In the genomic region with DNA sequence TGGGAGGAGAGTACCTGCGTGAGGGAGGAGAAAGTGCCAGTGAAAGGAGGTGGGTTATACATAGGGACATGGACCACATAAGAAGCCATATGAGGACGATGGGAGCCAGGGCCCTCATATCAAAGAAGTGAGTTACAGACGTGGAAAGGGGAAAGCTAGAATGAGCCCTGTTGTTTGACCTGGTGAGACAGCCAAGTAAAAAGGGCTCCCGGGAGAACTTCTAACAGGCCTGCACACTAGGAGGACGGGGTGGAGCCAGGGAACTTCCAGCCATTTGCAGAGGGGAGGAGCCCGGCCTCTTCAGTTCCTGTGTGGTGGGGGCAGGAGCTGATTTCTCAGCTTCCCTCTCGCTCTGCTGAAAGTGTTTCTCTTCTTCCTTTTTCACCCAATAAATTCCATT, we compare ENCODE assay signal across 13 cellular contexts.
DNase-seq lines count a peak whose midpoint lies in the region; ATAC-seq, FAIRE-seq and TF ChIP-seq lines count a peak whose summit lies in the region.
"Had no signal": no experiment of that assay in that cellular context is flagged by ENCODE, and none has a peak within 500 bp of the region (broad histone marks: within the 10 kb centered on the region; RNA-seq: fewer than 3 reads in every experiment).

No MANE protein-coding gene starts in this region.

- H3K4me2 ChIP-seq in IMR-90 (ENCODE audit: low read depth, low read length) (no peak overlapping the region), HepG2 (ENCODE audit: low read depth, low read length) (no peak overlapping the region)

- in situ Hi-C loops in IMR-90 (cut with MboI; ENCODE audit: low sequenced_read_pairs): no loop called here
- in situ Hi-C loops in HepG2 (cut with HindIII; ENCODE audit: extremely low pct_ligation_motif_present, low pct_unique_long_range_greater_than_20kb): no loop called here

- H2AK9ac ChIP-seq in IMR-90 (replicated peaks; ENCODE audit: low read depth, low read length, poor library complexity): no peak overlapping the region

- H3K36me3 ChIP-seq in IMR-90 (ENCODE audit: control insufficient read depth, insufficient read depth, low read length): no peaks in the 10 kb centered on the region
- H3K36me3 ChIP-seq in HepG2 (replicated peaks in 1 of 2; ENCODE audit: control insufficient read depth in 1 of 2, insufficient read depth in 2 of 2, low read length in 2 of 2): no peaks in the 10 kb centered on the region
- H3K36me3 ChIP-seq: thoracic aorta had no signal

- TF ChIP-seq EP300 in HepG2 (IDR thresholded peaks at IDR 0.05; ENCODE audit: low read depth in 2 of 2, low read length in 2 of 2) (no peak), HepG2 (CRISPR knock-in tag; IDR thresholded peaks at IDR 0.05; ENCODE audit: borderline replicate concordance) (no peak)

- H2BK5ac ChIP-seq in IMR-90 (ENCODE audit: low read depth, low read length, poor library complexity, severe bottlenecking): peak overlapping the region; percentile 28

- no peak for FAIRE-seq in HepG2 (lab: Jason Lieb, UNC)
- FAIRE-seq: G401.6, GM19239 had no signal

- peak; percentile 4 for DNase-seq in GM12864 (ENCODE audit: low read depth)
- peak; percentile 20 for DNase-seq in IMR-90
- peak; percentile 44 for DNase-seq in WTC11 (ENCODE audit: low spot score)
- DNase-seq in HepG2 (ENCODE audit: low spot score): no peak
- DNase-seq in SHP77 (lab: John Stamatoyannopoulos, UW): no peak
- no peak for DNase-seq in superior temporal gyrus (ENCODE audit: extremely low spot score)
- DNase-seq: central memory CD4-positive, alpha-beta T cell; Kasumi-1 had no signal

- H4K20me1 ChIP-seq in IMR-90 (ENCODE audit: insufficient read depth, low read length) (no peaks in the 10 kb centered on the region), HepG2 (ENCODE audit: insufficient read depth, low read length) (peaks cover 2% of the 10 kb centered on the region; the same call in 1 of the 2 replicates)

- no peaks in the 10 kb centered on the region; the same call in 1 of the 2 replicates for H3K27me3 Mint-ChIP-seq in WTC11 (ENCODE audit: low read depth)

- no peak overlapping the region for H3K4me3 Mint-ChIP-seq in WTC11

- H3K4me1 Mint-ChIP-seq in WTC11: peaks cover 28% of the 10 kb centered on the region

- H4K8ac ChIP-seq in IMR-90 (ENCODE audit: low read depth in 2 of 2, low read length in 2 of 2): peak overlapping the region; percentile 17 to 85; a peak in 3 of 4 replicates

- no peak for TF ChIP-seq CTCF in GM12864 (IDR thresholded peaks at IDR 0.05; ENCODE audit: low read depth, low read length, missing control alignments)
- TF ChIP-seq CTCF in IMR-90 (conservative IDR thresholded peaks at IDR 0.05; ENCODE audit: low read depth, low read length): no peak
- TF ChIP-seq CTCF in WTC11 (IDR thresholded peaks at IDR 0.05): no peak
- TF ChIP-seq CTCF in HepG2 (CRISPR knock-in tag; IDR thresholded peaks at IDR 0.05): no peak

- CTCF ChIA-PET in IMR-90 (lab: Yijun Ruan, JAX): no interaction called here
- CTCF ChIA-PET in WTC11 (lab: Charles Lee): interaction anchor here (0.6 to 3.3 kb wide), 11 partner anchors 8 to 429 kb away, joined by 3 to 17 read pairs (median 5); partner anchors contain the start of gene KCNF1
- CTCF ChIA-PET in HepG2 (lab: Yijun Ruan, JAX; ENCODE audit: low intra/inter-chr PET ratio, low total read pairs): no interaction called here

- no peaks in the 10 kb centered on the region for H3K9me3 ChIP-seq in IMR-90 (ENCODE audit: control insufficient read depth, insufficient read depth, low read length)
- H3K9me3 ChIP-seq in HepG2 (ENCODE audit: low read length): no peaks in the 10 kb centered on the region
- H3K9me3 ChIP-seq: thoracic aorta had no signal

- peaks cover 15% of the 10 kb centered on the region for H3K9me1 ChIP-seq in IMR-90 (ENCODE audit: insufficient read depth, low read length)

- H3K4me3 ChIP-seq in GM12864 (ENCODE audit: low read depth, low read length) (no peak overlapping the region), IMR-90 (ENCODE audit: insufficient read depth, low read depth, low read length) (no peak overlapping the region), HepG2 (replicated peaks in 1 of 3; ENCODE audit: insufficient read depth in 1 of 3, low read depth in 2 of 3, low read length in 3 of 3) (no peak overlapping the region)
- H3K4me3 ChIP-seq: thoracic aorta had no signal

- H3K27me3 ChIP-seq in IMR-90 (ENCODE audit: control insufficient read depth, insufficient read depth, low read length) (no peaks in the 10 kb centered on the region), HepG2 (ENCODE audit: control insufficient read depth in 1 of 2, insufficient read depth in 2 of 2, low read length in 2 of 2) (peaks cover 17 to 81% of the 10 kb centered on the region in 2 experiments; a peak in 4 of 5 replicates)

- no peak overlapping the region for H3K23ac ChIP-seq in IMR-90 (ENCODE audit: low read depth, low read length)

- H4K91ac ChIP-seq in IMR-90 (ENCODE audit: insufficient read depth, low read depth, low read length): peak overlapping the region; percentile 4; the same call in 1 of the 2 replicates

- ATAC-seq in IMR-90 (ENCODE audit: low read depth) (peak; percentile 36; the same call in 1 of the 2 replicates), WTC11 (peak; percentile 64), HepG2 (peak; percentile 48), GM19324 (IDR thresholded peaks at IDR 0.05; ENCODE audit: low FRiP score, unreplicated experiment) (no peak)
- ATAC-seq: Panc1 had no signal

- peak overlapping the region; percentile 89 for H2AFZ ChIP-seq in IMR-90 (replicated peaks; ENCODE audit: low read length, poor library complexity)
- no peak overlapping the region for H2AFZ ChIP-seq in HepG2 (ENCODE audit: low read length)

- H3K36me3 Mint-ChIP-seq in WTC11: no peaks in the 10 kb centered on the region

- WGBS in IMR-90 (ENCODE audit: extremely low coverage in 2 of 2, insufficient read length in 1 of 2), 2 experiments: no CpG with 5 or more reads among the region's 7 CpGs
- WGBS in HepG2 (ENCODE audit: low lambda C conversion rate): 10% methylated on average over 7 of the region's 7 CpGs

- TF ChIP-seq POLR2A in IMR-90 (IDR thresholded peaks at IDR 0.05; ENCODE audit: low read depth, low read length): no peak
- TF ChIP-seq POLR2A in HepG2 (IDR thresholded peaks at IDR 0.05; ENCODE audit: insufficient read depth in 1 of 2, low read depth in 2 of 2, low read length in 2 of 2): no peak

- H3K9ac ChIP-seq in IMR-90 (ENCODE audit: low read depth, low read length): no peak overlapping the region
- H3K9ac ChIP-seq in HepG2 (ENCODE audit: insufficient read depth, low read depth, low read length): no peak overlapping the region

- peak overlapping the region; percentile 76 for H4K5ac ChIP-seq in IMR-90 (ENCODE audit: low read depth, low read length)

- BruUV-seq in IMR-90 (replicated peaks; lab: Mats Ljungman, UMichigan) (no TSS peak), HepG2 (replicated peaks; lab: Mats Ljungman, UMichigan) (no TSS peak)

- H2BK120ac ChIP-seq in IMR-90 (ENCODE audit: low read depth, low read length): peak overlapping the region; percentile 80

- intact Hi-C loops in IMR-90 (cut with micrococcal nuclease) (no loop called here), HepG2 (cut with micrococcal nuclease; ENCODE audit: unreplicated experiment) (no loop called here)

- no peak overlapping the region for H3K27ac ChIP-seq in IMR-90 (ENCODE audit: insufficient read depth, low read length)
- no peak overlapping the region for H3K27ac ChIP-seq in HepG2 (ENCODE audit: extremely low read length, insufficient read depth, low read length)
- H3K27ac ChIP-seq: thoracic aorta had no signal

- peak overlapping the region; percentile 58 for H2BK20ac ChIP-seq in IMR-90 (ENCODE audit: low read depth, low read length)

- H3K4me1 ChIP-seq in IMR-90 (ENCODE audit: control insufficient read depth, insufficient read depth, low read length) (peaks cover 12% of the 10 kb centered on the region), HepG2 (ENCODE audit: insufficient read depth, low read length) (no peaks in the 10 kb centered on the region)

- H3K27ac Mint-ChIP-seq in WTC11: no peak overlapping the region

- 0 out of 2 replicates have a peak overlapping the region, but pooled peaks have one; percentile 54 for H3K18ac ChIP-seq in IMR-90 (ENCODE audit: low read depth, low read length)

- dilution Hi-C loops in IMR-90 (cut with HindIII; ENCODE audit: low sequenced_read_pairs, unreplicated experiment): no loop called here

- peak overlapping the region; percentile 77; the same call in 1 of the 2 replicates for H2AK5ac ChIP-seq in IMR-90 (ENCODE audit: low read depth, low read length)

- POLR2A ChIA-PET in IMR-90 (lab: Charles Lee; ENCODE audit: unreplicated experiment) (interaction anchor here (0.7 kb wide), 1 partner anchor 15 kb away, joined by 12 read pairs; no protein-coding TSS in a partner anchor), WTC11 (lab: Charles Lee) (no interaction called here), HepG2 (lab: Yijun Ruan, JAX) (no interaction called here)

- no peak for TF ChIP-seq RAD21 in IMR-90 (IDR thresholded peaks at IDR 0.05; ENCODE audit: low read length)
- no peak for TF ChIP-seq RAD21 in HepG2 (CRISPR knock-in tag; IDR thresholded peaks at IDR 0.05)

- peak overlapping the region; percentile 79; the same call in 1 of the 2 replicates for H3K14ac ChIP-seq in IMR-90 (replicated peaks; ENCODE audit: low read depth, low read length)

- no peaks in the 10 kb centered on the region for H3K79me2 ChIP-seq in HepG2 (ENCODE audit: insufficient read depth, low read length)

- H2BK15ac ChIP-seq in IMR-90 (ENCODE audit: low read depth, low read length): peak overlapping the region; percentile 86; the same call in 1 of the 3 replicates

- H3K79me1 ChIP-seq in IMR-90 (ENCODE audit: low read depth in 1 of 2, low read length in 2 of 2): no peaks in the 10 kb centered on the region

- H3K9me3 Mint-ChIP-seq in WTC11: peaks cover 4% of the 10 kb centered on the region

- no peak overlapping the region for H3K56ac ChIP-seq in IMR-90 (ENCODE audit: extremely low read depth, insufficient read depth, low read length)

- H3K4ac ChIP-seq in IMR-90 (ENCODE audit: low read depth, low read length): peak overlapping the region; percentile 68

TF ChIP-seq in IMR-90, 13 proteins besides CTCF, POLR2A, EP300 and RAD21 (continues in another document):
- TF ChIP-seq BHLHE40 (IDR thresholded peaks at IDR 0.05; ENCODE audit: low read depth, low read length) (no peak), FOS (IDR thresholded peaks at IDR 0.05; ENCODE audit: low read depth, low read length) (no peak)

TF ChIP-seq in HepG2, 621 proteins besides CTCF, POLR2A, EP300 and RAD21 (continues in another document):
- TF ChIP-seq NAIF1 (CRISPR knock-in tag; IDR thresholded peaks at IDR 0.05; ENCODE audit: borderline replicate concordance): no peak
- TF ChIP-seq, protein P1, sequence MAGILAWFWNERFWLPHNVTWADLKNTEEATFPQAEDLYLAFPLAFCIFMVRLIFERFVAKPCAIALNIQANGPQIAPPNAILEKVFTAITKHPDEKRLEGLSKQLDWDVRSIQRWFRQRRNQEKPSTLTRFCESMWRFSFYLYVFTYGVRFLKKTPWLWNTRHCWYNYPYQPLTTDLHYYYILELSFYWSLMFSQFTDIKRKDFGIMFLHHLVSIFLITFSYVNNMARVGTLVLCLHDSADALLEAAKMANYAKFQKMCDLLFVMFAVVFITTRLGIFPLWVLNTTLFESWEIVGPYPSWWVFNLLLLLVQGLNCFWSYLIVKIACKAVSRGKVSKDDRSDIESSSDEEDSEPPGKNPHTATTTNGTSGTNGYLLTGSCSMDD (CRISPR knock-in tag; IDR thresholded peaks at IDR 0.05): no peak

Comparison
In these comparisons a context has a peak if more than half of its experiments do, and no peak if none do; other contexts are left out.
1. DNase-seq: peak in GM12864 (single experiment), IMR-90 (single experiment) and WTC11 (single experiment); none in HepG2 (single experiment), SHP77 (0 of 2) and superior temporal gyrus (single experiment).